21 cellular contexts compared by ENCODE assay signal in the genomic region with DNA sequence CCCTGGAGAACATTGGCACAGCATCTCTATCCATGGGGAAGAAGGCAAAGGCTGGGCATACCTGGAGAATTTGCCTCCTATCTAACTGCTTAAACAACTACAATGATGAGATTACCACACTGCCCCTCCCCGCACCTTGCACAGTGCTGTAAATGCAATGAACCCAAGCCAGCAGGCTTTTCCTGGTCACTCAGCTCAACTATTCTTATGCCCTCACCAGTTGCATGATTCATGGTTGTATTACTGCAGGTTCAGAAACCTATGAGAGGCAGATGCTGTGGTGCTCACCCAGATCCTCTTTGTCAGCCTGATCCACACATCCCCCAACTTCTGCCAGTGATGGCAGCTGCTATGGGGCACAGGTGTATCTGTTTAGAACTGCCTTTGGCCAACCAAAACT.
"Had no signal": no experiment of that assay in that cellular context is flagged by ENCODE, and none has a peak within 500 bp of the region (broad histone marks: within the 10 kb centered on the region; RNA-seq: fewer than 3 reads in every experiment).

No MANE protein-coding gene starts in this region.

- H3K4me3 ChIP-seq: heart left ventricle, left ventricle myocardium inferior, lower lobe of right lung, smooth muscle cell, testis, tibial nerve, upper lobe of right lung, vagina had no signal

- H3K36me3 ChIP-seq: heart left ventricle, left ventricle myocardium inferior, lower lobe of right lung, neutrophil, tibial nerve, upper lobe of right lung, vagina had no signal

- ATAC-seq: effector memory CD8-positive, alpha-beta T cell; heart left ventricle; left cardiac atrium; lower lobe of right lung; naive thymus-derived CD4-positive, alpha-beta T cell; right cardiac atrium; upper lobe of right lung had no signal

- H3K27ac ChIP-seq: heart left ventricle, left ventricle myocardium inferior, lower lobe of right lung, neutrophil, testis, tibial nerve, upper lobe of right lung, vagina had no signal

- H3K4me2 ChIP-seq: smooth muscle cell had no signal

- H3K27me3 ChIP-seq: heart left ventricle, neutrophil, testis, tibial nerve, upper lobe of right lung, vagina had no signal

- DNase-seq: cerebellar nuclear complex; effector memory CD8-positive, alpha-beta T cell; erythroblast; foreskin melanocyte; heart left ventricle; hippocampal formation; left cardiac atrium; left ventricle myocardium inferior; lower lobe of right lung; mesenchymal stem cell; naive thymus-derived CD4-positive, alpha-beta T cell; nephron progenitor cell; right cardiac atrium; stimulated activated CD4-positive, alpha-beta T cell treated with anti-CD3 and anti-CD28 coated beads, Interleukin-2, amount 100 ng/mL, for 48 hours; stimulated activated naive CD4-positive, alpha-beta T cell treated with Interleukin-2 at 50 U/mL for 16 hours; testis; upper lobe of right lung had no signal

- H3K4me1 ChIP-seq: left ventricle myocardium inferior, lower lobe of right lung, testis, tibial nerve, upper lobe of right lung, vagina had no signal

- H3K9me3 ChIP-seq: heart left ventricle, left ventricle myocardium inferior, lower lobe of right lung, neutrophil, testis, tibial nerve, upper lobe of right lung, vagina had no signal
